8 cellular contexts compared by ENCODE assay signal in genomic region chrX:39936886-39937770, GRCh38.
A peak's percentile ranks its signal among the peaks of the same experiment; 100 is the strongest.
DNase-seq lines count a peak whose midpoint lies in the region; ATAC-seq and TF ChIP-seq lines count a peak whose summit lies in the region.

No MANE protein-coding gene starts in this region.

- no peak overlapping the region for H3K9ac ChIP-seq in H9 (ENCODE audit: extremely low read depth, insufficient read length, low read length)

- no peak overlapping the region for H3T11ph ChIP-seq in H9 (ENCODE audit: low read length)

- no peak overlapping the region for H2AK5ac ChIP-seq in H9 (ENCODE audit: insufficient read length, low read length)

- intact Hi-C loops in activated CD4-positive, alpha-beta T cell treated with anti-CD3 and anti-CD28 coated beads, Interleukin-2, amount 10 ng/mL, durations not matched to agents 24 days and 14 days (cut with micrococcal nuclease) = no loop called here

- no peak overlapping the region for H3K4ac ChIP-seq in H9 (ENCODE audit: low read depth, low read length)

- peak overlapping the region; percentile 67 for H3K4me3 Mint-ChIP-seq in activated CD4-positive, alpha-beta T cell treated with anti-CD3 and anti-CD28 coated beads, Interleukin-2, amount 10 ng/mL, durations not matched to agents 24 days and 14 days
- H3K4me3 Mint-ChIP-seq in natural killer cell treated with Interleukin-12 subunit alpha and Interleukin-12 subunit beta and Interleukin-15 and Interleukin-18, amount 100 ng/mL, for 72 hours = peak overlapping the region; percentile 75
- H3K4me3 Mint-ChIP-seq in H9 = no peak overlapping the region

- no peak overlapping the region for H3K23ac ChIP-seq in H9 (ENCODE audit: insufficient read length, low read depth, low read length)

- H4K20me1 ChIP-seq in H9 (ENCODE audit: control insufficient read depth, insufficient read depth, insufficient read length) = no peaks in the 10 kb centered on the region

- H3K27ac Mint-ChIP-seq in activated CD4-positive, alpha-beta T cell treated with anti-CD3 and anti-CD28 coated beads, Interleukin-2, amount 10 ng/mL, durations not matched to agents 24 days and 14 days = peak overlapping the region; percentile 65
- H3K27ac Mint-ChIP-seq in natural killer cell treated with Interleukin-12 subunit alpha and Interleukin-12 subunit beta and Interleukin-15 and Interleukin-18, amount 100 ng/mL, for 72 hours = peak overlapping the region; percentile 28 to 71
- no peak overlapping the region for H3K27ac Mint-ChIP-seq in H9

- WGBS in H9 (ENCODE audit: extremely low coverage, insufficient read length, low lambda C conversion rate) = no CpG with 5 or more reads among the region's 18 CpGs

- no peaks in the 10 kb centered on the region for H3K23me2 ChIP-seq in H9 (ENCODE audit: insufficient read length, low read depth, low read length, poor library complexity, severe bottlenecking)

- ATAC-seq in GM18870 (IDR thresholded peaks at IDR 0.05; ENCODE audit: unreplicated experiment) (peak; percentile 88), HG02885 (IDR thresholded peaks at IDR 0.05; ENCODE audit: poor library complexity, unreplicated experiment) (peak; percentile 66), HG03139 (IDR thresholded peaks at IDR 0.05; ENCODE audit: unreplicated experiment) (no peak)
- ATAC-seq in natural killer cell treated with Interleukin-12 subunit alpha and Interleukin-12 subunit beta and Interleukin-15 and Interleukin-18, amount 100 ng/mL, for 72 hours = peak; percentile 71 to 74

- H2AFZ ChIP-seq in H9 (ENCODE audit: low read length) = no peak overlapping the region

- peak; percentile 62 for DNase-seq in activated CD4-positive, alpha-beta T cell treated with anti-CD3 and anti-CD28 coated beads, Interleukin-2, amount 10 ng/mL, durations not matched to agents 24 days and 14 days
- DNase-seq in natural killer cell treated with Interleukin-12 subunit alpha and Interleukin-12 subunit beta and Interleukin-15 and Interleukin-18, amount 100 ng/mL, for 72 hours (ENCODE audit: low spot score) = no peak
- DNase-seq in NCI-H345 (lab: John Stamatoyannopoulos, UW) (no peak), GM19238 (ENCODE audit: insufficient read length, low spot score) (no peak), H9 (no peak)

- no peak for TF ChIP-seq CTCF in H9 (conservative IDR thresholded peaks at IDR 0.05)

- H3K27me3 Mint-ChIP-seq in activated CD4-positive, alpha-beta T cell treated with anti-CD3 and anti-CD28 coated beads, Interleukin-2, amount 10 ng/mL, durations not matched to agents 24 days and 14 days = no peaks in the 10 kb centered on the region
- H3K27me3 Mint-ChIP-seq in natural killer cell treated with Interleukin-12 subunit alpha and Interleukin-12 subunit beta and Interleukin-15 and Interleukin-18, amount 100 ng/mL, for 72 hours = no peaks in the 10 kb centered on the region
- peaks cover 2% of the 10 kb centered on the region for H3K27me3 Mint-ChIP-seq in H9 (ENCODE audit: low read depth)

- no peak overlapping the region for H4K91ac ChIP-seq in H9 (ENCODE audit: insufficient read length, low read depth, low read length)

- H3K4me2 ChIP-seq in H9 (ENCODE audit: insufficient read depth, insufficient read length, low read length) = no peak overlapping the region

- no peak overlapping the region for H3K18ac ChIP-seq in H9 (ENCODE audit: insufficient read length, low read depth, low read length)

- no peak overlapping the region for H2BK20ac ChIP-seq in H9 (ENCODE audit: low read depth, low read length, poor library complexity, severe bottlenecking)

- peaks cover 2% of the 10 kb centered on the region; the same call in 1 of the 2 replicates for H3K4me1 ChIP-seq in H9 (ENCODE audit: insufficient read depth, low read length)

- no peaks in the 10 kb centered on the region for H3K27me3 ChIP-seq in H9 (ENCODE audit: insufficient read depth, low read length)

- H4K8ac ChIP-seq in H9 (replicated peaks; ENCODE audit: insufficient read length, low read depth, low read length) = no peak overlapping the region

- no peaks in the 10 kb centered on the region for H3K9me3 ChIP-seq in H9 (ENCODE audit: control insufficient read depth, low read depth, low read length)

- no peak overlapping the region for H3K27ac ChIP-seq in H9 (ENCODE audit: insufficient read length, low read depth, low read length)

- no peaks in the 10 kb centered on the region for H3K79me1 ChIP-seq in H9 (ENCODE audit: insufficient read depth, low read depth, low read length, poor library complexity, severe bottlenecking)

- no peak overlapping the region for H2BK15ac ChIP-seq in H9 (ENCODE audit: low read depth, low read length)

- H3K36me3 Mint-ChIP-seq in activated CD4-positive, alpha-beta T cell treated with anti-CD3 and anti-CD28 coated beads, Interleukin-2, amount 10 ng/mL, durations not matched to agents 24 days and 14 days (ENCODE audit: low read depth) = no peaks in the 10 kb centered on the region
- H3K36me3 Mint-ChIP-seq in natural killer cell treated with Interleukin-12 subunit alpha and Interleukin-12 subunit beta and Interleukin-15 and Interleukin-18, amount 100 ng/mL, for 72 hours = no peaks in the 10 kb centered on the region
- peaks cover 0 to 2% (median 0%) of the 10 kb centered on the region in 3 experiments; a peak in 3 of 7 replicates for H3K36me3 Mint-ChIP-seq in H9 (ENCODE audit: insufficient read depth in 1 of 3, low read depth in 3 of 3)

- no peaks in the 10 kb centered on the region for H3K79me2 ChIP-seq in H9 (ENCODE audit: insufficient read depth, low read length)

- no peak overlapping the region for H3K14ac ChIP-seq in H9 (ENCODE audit: insufficient read depth, low read length)

- H3K9me3 Mint-ChIP-seq in activated CD4-positive, alpha-beta T cell treated with anti-CD3 and anti-CD28 coated beads, Interleukin-2, amount 10 ng/mL, durations not matched to agents 24 days and 14 days = no peaks in the 10 kb centered on the region
- no peaks in the 10 kb centered on the region for H3K9me3 Mint-ChIP-seq in natural killer cell treated with Interleukin-12 subunit alpha and Interleukin-12 subunit beta and Interleukin-15 and Interleukin-18, amount 100 ng/mL, for 72 hours
- peaks cover 46 to 48% of the 10 kb centered on the region in 2 experiments for H3K9me3 Mint-ChIP-seq in H9

- H2BK12ac ChIP-seq in H9 (ENCODE audit: insufficient read length, low read depth, low read length) = no peak overlapping the region

- H2BK5ac ChIP-seq in H9 (ENCODE audit: insufficient read length, low read length) = no peak overlapping the region

- H4K5ac ChIP-seq in H9 (ENCODE audit: insufficient read length, low read depth, low read length) = no peak overlapping the region

- H3K4me1 Mint-ChIP-seq in activated CD4-positive, alpha-beta T cell treated with anti-CD3 and anti-CD28 coated beads, Interleukin-2, amount 10 ng/mL, durations not matched to agents 24 days and 14 days = peaks cover 6% of the 10 kb centered on the region
- peaks cover 4 to 5% of the 10 kb centered on the region in 2 donors for H3K4me1 Mint-ChIP-seq in natural killer cell treated with Interleukin-12 subunit alpha and Interleukin-12 subunit beta and Interleukin-15 and Interleukin-18, amount 100 ng/mL, for 72 hours (ENCODE audit: low read depth in 2 of 2)
- H3K4me1 Mint-ChIP-seq in H9 = peaks cover 13% of the 10 kb centered on the region in 2 experiments

- H2BK120ac ChIP-seq in H9 (ENCODE audit: low read depth, low read length, poor library complexity, severe bottlenecking) = no peak overlapping the region

- no peak overlapping the region for H3K56ac ChIP-seq in H9 (ENCODE audit: insufficient read length, low read depth, low read length)

Comparison
In these comparisons a context has a peak if more than half of its experiments do, and no peak if none do; other contexts are left out.
1. H3K27ac Mint-ChIP-seq: peak in activated CD4-positive, alpha-beta T cell treated with anti-CD3 and anti-CD28 coated beads, Interleukin-2, amount 10 ng/mL, durations not matched to agents 24 days and 14 days (single experiment) and natural killer cell treated with Interleukin-12 subunit alpha and Interleukin-12 subunit beta and Interleukin-15 and Interleukin-18, amount 100 ng/mL, for 72 hours (2 of 2); none in H9 (0 of 3).
2. H3K4me3 Mint-ChIP-seq: peak in activated CD4-positive, alpha-beta T cell treated with anti-CD3 and anti-CD28 coated beads, Interleukin-2, amount 10 ng/mL, durations not matched to agents 24 days and 14 days (single experiment) and natural killer cell treated with Interleukin-12 subunit alpha and Interleukin-12 subunit beta and Interleukin-15 and Interleukin-18, amount 100 ng/mL, for 72 hours (single experiment); none in H9 (0 of 2).